25 cellular contexts compared by ENCODE assay signal in the genomic region with DNA sequence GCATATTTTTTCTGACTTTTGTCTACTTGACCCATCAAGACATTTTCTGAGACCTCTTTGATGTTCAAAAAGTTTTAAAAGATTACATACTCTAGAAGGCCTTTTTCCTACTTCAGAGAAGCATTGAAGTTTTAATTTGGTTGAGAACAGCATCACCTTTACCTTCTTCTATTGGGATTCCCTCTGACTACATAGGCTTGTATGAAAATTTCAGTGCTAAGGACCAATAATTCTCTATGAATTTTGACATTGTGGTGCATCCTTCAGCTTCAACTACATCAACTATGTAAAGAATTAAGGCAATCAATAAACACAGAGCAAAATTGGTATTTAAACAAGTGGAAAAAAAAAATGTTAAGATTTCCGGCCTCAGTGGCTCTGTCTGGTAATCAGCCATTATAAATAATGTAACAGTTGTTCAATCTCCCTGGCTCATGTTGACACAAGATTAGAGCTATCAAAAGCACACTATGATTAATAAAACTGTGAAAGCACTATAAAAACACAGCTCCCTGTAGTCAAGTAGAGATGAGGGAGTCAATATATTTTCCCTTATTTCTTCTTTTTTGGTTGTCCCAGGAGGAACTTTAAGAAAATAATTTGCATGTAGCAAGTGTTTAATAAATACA.
"Had no signal": no experiment of that assay in that cellular context is flagged by ENCODE, and none has a peak within 500 bp of the region (broad histone marks: within the 10 kb centered on the region; RNA-seq: fewer than 3 reads in every experiment).

No MANE protein-coding gene starts in this region.

- H3K36me3 ChIP-seq: MG63, SJSA1 had no signal

- H3K9me3 ChIP-seq: MG63, SJSA1 had no signal

- H3K27ac ChIP-seq: SJSA1, SK-N-MC had no signal

- ATAC-seq: HepG2 had no signal

- FAIRE-seq: HepG2, RCC 7860 had no signal

- H3K27me3 ChIP-seq: MG63, SJSA1 had no signal

- H3K4me1 ChIP-seq: SJSA1 had no signal

- DNase-seq: IMR-90, Karpas-422, KG1, MG63, NCI-H1092, NCI-H1105 treated with DMSO at 0.1 percent for 48 hours, NCI-H1417 treated with DMSO at 0.1 percent for 48 hours, NCI-H146, NCI-H1694 treated with DMSO at 0.1 percent for 48 hours, NCI-H1930, NCI-H2081 treated with DMSO at 0.1 percent for 48 hours, NCI-H2171, NCI-H226, NCI-H446, NCI-H510A, NCI-H524 treated with DMSO at 0.1 percent for 48 hours, NCI-H69, NCI-H774, Right ventricle myocardium superior, RPMI8226, SIG-M5 had no signal

- H3K4me3 ChIP-seq: MG63, SJSA1, SK-N-MC had no signal
